In genomic region chr17:59712856-59713255, GRCh38 we compare ENCODE assay signal across 1 cellular context.
A peak's percentile ranks its signal among the peaks of the same experiment; 100 is the strongest.
TF ChIP-seq lines count a peak whose summit lies in the region.

No MANE protein-coding gene starts in this region.

TF ChIP-seq in K562, 482 proteins besides CTCF, POLR2A, EP300 and RAD21 (continued from another document and continues in another):
- TF ChIP-seq CUX1 (CRISPR knock-in tag; IDR thresholded peaks at IDR 0.05), result no peak
- TF ChIP-seq HMBOX1 (IDR thresholded peaks at IDR 0.05), result peak; percentile 84
- TF ChIP-seq ZBTB12 (CRISPR knock-in tag; IDR thresholded peaks at IDR 0.05), result no peak
- peak; percentile 51 for TF ChIP-seq ATF3 (IDR thresholded peaks at IDR 0.05)
- no peak for TF ChIP-seq ATF3 (CRISPR knock-in tag; conservative IDR thresholded peaks at IDR 0.05)
- TF ChIP-seq U2AF2 (optimal IDR thresholded peaks at IDR 0.05; ENCODE audit: low read depth, low read length), result no peak
- TF ChIP-seq ZNF668 (CRISPR knock-in tag; IDR thresholded peaks at IDR 0.05), result no peak
- TF ChIP-seq SFPQ (IDR thresholded peaks at IDR 0.05; ENCODE audit: low read depth, low read length), result no peak
- TF ChIP-seq ZBTB11 (CRISPR knock-in tag; IDR thresholded peaks at IDR 0.05), result no peak
- no peak for TF ChIP-seq MITF (IDR thresholded peaks at IDR 0.05)
- TF ChIP-seq ZNF696 (CRISPR knock-in tag; conservative IDR thresholded peaks at IDR 0.05), result no peak
- TF ChIP-seq ZNF232 (CRISPR knock-in tag; IDR thresholded peaks at IDR 0.05), result no peak
- TF ChIP-seq SMARCA4 (IDR thresholded peaks at IDR 0.05), result peak; percentile 67; the same call in 1 of the 2 replicates
- TF ChIP-seq SRSF7 (optimal IDR thresholded peaks at IDR 0.05; ENCODE audit: low read depth, low read length), result no peak
- TF ChIP-seq MBD1 (CRISPR knock-in tag; IDR thresholded peaks at IDR 0.05), result no peak
- TF ChIP-seq JUNB (CRISPR knock-in tag; conservative IDR thresholded peaks at IDR 0.05), result no peak
- TF ChIP-seq MNT (conservative IDR thresholded peaks at IDR 0.05), result no peak
- no peak for TF ChIP-seq MYBL2 (IDR thresholded peaks at IDR 0.05; ENCODE audit: low read depth)
- TF ChIP-seq MYBL2 (CRISPR knock-in tag; IDR thresholded peaks at IDR 0.05; ENCODE audit: borderline replicate concordance), result no peak
- no peak for TF ChIP-seq CBX5 (IDR thresholded peaks at IDR 0.05; ENCODE audit: borderline replicate concordance, low read depth)
- TF ChIP-seq STAG1 (CRISPR knock-in tag; IDR thresholded peaks at IDR 0.05; ENCODE audit: borderline replicate concordance), result no peak
- no peak for TF ChIP-seq HNRNPK (IDR thresholded peaks at IDR 0.05; ENCODE audit: low read depth, low read length, poor library complexity, severe bottlenecking)
- TF ChIP-seq CCAR2 (IDR thresholded peaks at IDR 0.05; ENCODE audit: low read depth, low read length), result no peak
- TF ChIP-seq RBM34 (IDR thresholded peaks at IDR 0.05; ENCODE audit: borderline replicate concordance, insufficient read depth, low read length), result no peak
- no peak for TF ChIP-seq CHD2 (IDR thresholded peaks at IDR 0.05; ENCODE audit: low read depth, low read length)
- no peak for TF ChIP-seq EZH2 (IDR thresholded peaks at IDR 0.05; ENCODE audit: borderline replicate concordance, low read depth, low read length)
- no peak for TF ChIP-seq PHF8 (IDR thresholded peaks at IDR 0.05; ENCODE audit: borderline replicate concordance, low read length)
- TF ChIP-seq HBP1 (CRISPR knock-in tag; IDR thresholded peaks at IDR 0.05), result no peak
- TF ChIP-seq HDAC1 (IDR thresholded peaks at IDR 0.05), result peak in 1 of 2 experiments; percentile 22; a peak in 1 of 4 replicates
- no peak for TF ChIP-seq EHMT2 (IDR thresholded peaks at IDR 0.05)
- TF ChIP-seq ZNF133 (CRISPR knock-in tag; IDR thresholded peaks at IDR 0.05), result no peak
- TF ChIP-seq NEUROD1 (IDR thresholded peaks at IDR 0.05; ENCODE audit: borderline replicate concordance, low read depth, low read length, partially characterized antibody), result no peak
- TF ChIP-seq MEIS2 (IDR thresholded peaks at IDR 0.05; ENCODE audit: partially characterized antibody), result peak; percentile 9
- TF ChIP-seq XRCC3 (IDR thresholded peaks at IDR 0.05), result no peak
- no peak for TF ChIP-seq ZNF740 (CRISPR knock-in tag; IDR thresholded peaks at IDR 0.05)
- no peak for TF ChIP-seq ZNF740 (tag; IDR thresholded peaks at IDR 0.05)
- TF ChIP-seq C11orf30 (IDR thresholded peaks at IDR 0.05; ENCODE audit: low read depth), result peak; percentile 73
- TF ChIP-seq SIN3B (IDR thresholded peaks at IDR 0.05; ENCODE audit: low read depth), result no peak
- TF ChIP-seq HMG20A (CRISPR knock-in tag; conservative IDR thresholded peaks at IDR 0.05), result no peak
